10 cellular contexts compared by ENCODE assay signal in the genomic region with DNA sequence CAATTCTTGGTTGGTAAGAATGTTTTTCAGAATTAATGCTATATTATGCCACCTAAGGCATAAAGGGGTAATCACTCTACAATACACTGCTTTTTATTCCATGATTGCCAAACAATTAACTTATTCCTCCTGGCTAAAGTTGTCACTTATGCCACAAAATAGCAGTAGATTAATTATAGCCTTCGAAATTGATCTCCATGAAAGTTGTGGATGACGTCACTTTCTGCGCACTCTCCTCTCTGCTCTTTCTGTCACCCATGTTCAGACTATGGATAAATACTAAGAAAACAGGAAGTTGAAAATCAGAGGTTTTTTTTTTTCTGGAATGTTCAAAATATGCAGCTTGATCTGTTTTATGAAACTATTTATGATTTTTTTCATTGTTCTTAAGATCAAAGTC.
"Had no signal": no experiment of that assay in that cellular context is flagged by ENCODE, and none has a peak within 500 bp of the region (broad histone marks: within the 10 kb centered on the region; RNA-seq: fewer than 3 reads in every experiment).

No MANE protein-coding gene starts in this region.

- H3K4me3 ChIP-seq: GM23248, HAP-1 had no signal

- H3K4me1 ChIP-seq: HAP-1 had no signal

- H3K36me3 ChIP-seq: HAP-1 had no signal

- H2AFZ ChIP-seq: GM23248 had no signal

- H3K9ac ChIP-seq: GM23248, KMS-11 had no signal

- H3K4me2 ChIP-seq: KMS-11 had no signal

- ATAC-seq: HCT116 had no signal

- H3K9me3 ChIP-seq: HAP-1 had no signal

- DNase-seq: GM23248, GOT3, H7, HFFc6, IMR-90, KBM-7 had no signal

- H3K27ac ChIP-seq: GM23248, HL-60, KMS-11 had no signal
